ENCODE assay signal across 8 cellular contexts in the genomic region with DNA sequence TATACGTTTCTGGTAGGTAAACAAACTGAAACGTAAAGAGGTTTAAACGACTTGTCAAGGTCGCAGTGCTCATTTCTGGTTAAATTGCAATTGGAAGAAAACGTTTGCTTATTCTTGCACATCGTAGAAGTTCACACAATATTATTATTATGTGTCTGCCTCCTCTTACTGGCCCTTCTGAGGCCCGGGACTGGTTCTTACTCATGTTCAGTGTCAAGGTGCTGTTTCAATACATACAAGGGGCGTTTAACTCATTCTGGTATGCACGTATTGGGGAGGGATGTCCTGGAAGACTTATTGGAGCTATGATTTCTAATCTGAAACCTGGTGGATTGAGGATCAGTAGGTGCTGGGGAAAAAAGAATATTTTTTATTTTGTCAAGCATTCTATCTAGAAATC. TPM values are rescaled to one million over a fixed set of nuclear protein-coding genes. Genes with fewer than 3 reads are reported as not detected.
DNase-seq lines count a peak whose midpoint lies in the region; ATAC-seq and TF ChIP-seq lines count a peak whose summit lies in the region.

No MANE protein-coding gene starts in this region.

- TF ChIP-seq CTCF in C4-2B (conservative IDR thresholded peaks at IDR 0.05) = no peak; the same call in 1 of the 2 replicates
- TF ChIP-seq CTCF in SK-N-SH (IDR thresholded peaks at IDR 0.05) = no peak
- no peak for TF ChIP-seq CTCF in retinal pigment epithelial cell (conservative IDR thresholded peaks at IDR 0.05; ENCODE audit: low read depth, low read length)

- WGBS in SK-N-SH (ENCODE audit: low lambda C conversion rate) = under 1% methylated on average over 9 of the region's 9 CpGs

- H3K4me3 ChIP-seq in SK-N-SH (ENCODE audit: low read depth in 2 of 2, low read length in 1 of 2) (peak overlapping the region; percentile 92 to 99), retinal pigment epithelial cell (ENCODE audit: low read length) (peak overlapping the region; percentile 86)

- no peak for TF ChIP-seq RAD21 in SK-N-SH (IDR thresholded peaks at IDR 0.05; ENCODE audit: low read length)

- no peaks in the 10 kb centered on the region for H3K9me3 ChIP-seq in SK-N-SH

- peak overlapping the region; percentile 100; the same call in 1 of the 2 replicates for H2AFZ ChIP-seq in SK-N-SH (ENCODE audit: low read depth)

- H3K27ac ChIP-seq in C4-2B (peak overlapping the region; percentile 87), SK-N-SH (ENCODE audit: low read depth in 2 of 2, low read length in 1 of 2) (peak overlapping the region; percentile 89 to 96; a peak in 3 of 4 replicates)

- no peaks in the 10 kb centered on the region for H4K20me1 ChIP-seq in SK-N-SH (ENCODE audit: insufficient read depth)

- peaks cover 4% of the 10 kb centered on the region for H3F3A ChIP-seq in SK-N-SH (replicated peaks; ENCODE audit: insufficient read depth)

- peaks cover 49% of the 10 kb centered on the region for H3K79me2 ChIP-seq in SK-N-SH (ENCODE audit: insufficient read depth)

- no peaks in the 10 kb centered on the region for H3K9me2 ChIP-seq in SK-N-SH

- CTCF ChIA-PET in SK-N-SH (lab: Yijun Ruan, JAX) = interaction anchor here (0.7 to 1.8 kb wide), 8 partner anchors 12 to 353 kb away, joined by 3 to 7 read pairs (median 3); no protein-coding TSS in a partner anchor

- H3K4me2 ChIP-seq in SK-N-SH = peak overlapping the region; percentile 89

- DNase-seq in SK-N-SH (peak; percentile 17), fibroblast of peridontal ligament (ENCODE audit: extremely low read depth) (peak; percentile 9), retinal pigment epithelial cell (ENCODE audit: low read depth) (no peak), iPS-NIHi11 (ENCODE audit: low spot score) (no peak), HPDE6-E6E7 (ENCODE audit: extremely low spot score) (no peak), NCI-H345 treated with DMSO at 0.1 percent for 48 hours (lab: John Stamatoyannopoulos, UW; ENCODE audit: unreplicated experiment) (no peak)

- no peaks in the 10 kb centered on the region for H3K27me3 ChIP-seq in SK-N-SH (ENCODE audit: insufficient read depth)

- H3K4me1 ChIP-seq in SK-N-SH (ENCODE audit: control insufficient read depth in 1 of 2, insufficient read depth in 2 of 2, low read depth in 1 of 2, low read length in 1 of 2) = peaks cover 4 to 10% of the 10 kb centered on the region in 2 experiments; a peak in 3 of 4 replicates

- no peak for TF ChIP-seq EP300 in SK-N-SH (IDR thresholded peaks at IDR 0.05; ENCODE audit: borderline replicate concordance in 1 of 2, low read depth in 1 of 2, low read length in 1 of 2)

- ATAC-seq in GM21723 (IDR thresholded peaks at IDR 0.05; ENCODE audit: unreplicated experiment) = peak; percentile 24

- POLR2A ChIA-PET in SK-N-SH (lab: Yijun Ruan, JAX) = interaction anchor here (1.9 kb wide), 1 partner anchor 26 kb away, joined by 6 read pairs; no protein-coding TSS in a partner anchor

- peaks cover 27 to 37% of the 10 kb centered on the region in 2 experiments for H3K36me3 ChIP-seq in SK-N-SH (replicated peaks in 1 of 2; ENCODE audit: control insufficient read depth in 1 of 2, insufficient read depth in 2 of 2, low read length in 1 of 2)

- peak overlapping the region; percentile 87 for H3K9ac ChIP-seq in SK-N-SH

TF ChIP-seq in SK-N-SH, 30 proteins besides CTCF, POLR2A, EP300 and RAD21:
- TF ChIP-seq, protein P1, sequence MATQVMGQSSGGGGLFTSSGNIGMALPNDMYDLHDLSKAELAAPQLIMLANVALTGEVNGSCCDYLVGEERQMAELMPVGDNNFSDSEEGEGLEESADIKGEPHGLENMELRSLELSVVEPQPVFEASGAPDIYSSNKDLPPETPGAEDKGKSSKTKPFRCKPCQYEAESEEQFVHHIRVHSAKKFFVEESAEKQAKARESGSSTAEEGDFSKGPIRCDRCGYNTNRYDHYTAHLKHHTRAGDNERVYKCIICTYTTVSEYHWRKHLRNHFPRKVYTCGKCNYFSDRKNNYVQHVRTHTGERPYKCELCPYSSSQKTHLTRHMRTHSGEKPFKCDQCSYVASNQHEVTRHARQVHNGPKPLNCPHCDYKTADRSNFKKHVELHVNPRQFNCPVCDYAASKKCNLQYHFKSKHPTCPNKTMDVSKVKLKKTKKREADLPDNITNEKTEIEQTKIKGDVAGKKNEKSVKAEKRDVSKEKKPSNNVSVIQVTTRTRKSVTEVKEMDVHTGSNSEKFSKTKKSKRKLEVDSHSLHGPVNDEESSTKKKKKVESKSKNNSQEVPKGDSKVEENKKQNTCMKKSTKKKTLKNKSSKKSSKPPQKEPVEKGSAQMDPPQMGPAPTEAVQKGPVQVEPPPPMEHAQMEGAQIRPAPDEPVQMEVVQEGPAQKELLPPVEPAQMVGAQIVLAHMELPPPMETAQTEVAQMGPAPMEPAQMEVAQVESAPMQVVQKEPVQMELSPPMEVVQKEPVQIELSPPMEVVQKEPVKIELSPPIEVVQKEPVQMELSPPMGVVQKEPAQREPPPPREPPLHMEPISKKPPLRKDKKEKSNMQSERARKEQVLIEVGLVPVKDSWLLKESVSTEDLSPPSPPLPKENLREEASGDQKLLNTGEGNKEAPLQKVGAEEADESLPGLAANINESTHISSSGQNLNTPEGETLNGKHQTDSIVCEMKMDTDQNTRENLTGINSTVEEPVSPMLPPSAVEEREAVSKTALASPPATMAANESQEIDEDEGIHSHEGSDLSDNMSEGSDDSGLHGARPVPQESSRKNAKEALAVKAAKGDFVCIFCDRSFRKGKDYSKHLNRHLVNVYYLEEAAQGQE (IDR thresholded peaks at IDR 0.05; ENCODE audit: low read depth, low read length) = no peak
- TF ChIP-seq YY1 (IDR thresholded peaks at IDR 0.05; ENCODE audit: low read depth) (no peak), TEAD4 (IDR thresholded peaks at IDR 0.05; ENCODE audit: borderline replicate concordance, insufficient read depth) (no peak), GATA2 (CRISPR knock-in tag; IDR thresholded peaks at IDR 0.05) (no peak)
TF ChIP-seq in SK-N-SH: peak in this region for 0.

RNA-seq across cellular contexts. Expression of gene RPF1, which starts 0.9 kb away (rescaled TPM):
- polyA plus RNA-seq in SK-N-SH (2012; rRNA removed) = 22.6 and 27.1 TPM in 2 replicates
- 34.6 and 45.8 TPM in 2 replicates for polyA plus RNA-seq in SK-N-SH (2012; cell fraction: cytosol; rRNA removed)
- 8.4 and 17.0 TPM in 2 replicates for polyA plus RNA-seq in SK-N-SH (2012; cell fraction: nucleus; rRNA removed)

RNA-seq across cellular contexts. Expression of gene SPATA1, which starts 26.2 kb away (rescaled TPM):
- polyA plus RNA-seq in SK-N-SH (2012; rRNA removed) = 1.2 and 1.6 TPM in 2 replicates
- polyA plus RNA-seq in SK-N-SH (2012; cell fraction: cytosol; rRNA removed) = 0.72 and 0.73 TPM in 2 replicates
- 2.6 TPM in 2 replicates for polyA plus RNA-seq in SK-N-SH (2012; cell fraction: nucleus; rRNA removed)

RNA-seq across cellular contexts. Expression of gene GNG5, which starts 26.4 kb away (rescaled TPM):
- polyA plus RNA-seq in SK-N-SH (2012; rRNA removed) = 67.0 and 104 TPM in 2 replicates
- 120 and 122 TPM in 2 replicates for polyA plus RNA-seq in SK-N-SH (2012; cell fraction: cytosol; rRNA removed)
- polyA plus RNA-seq in SK-N-SH (2012; cell fraction: nucleus; rRNA removed) = 30.2 and 33.5 TPM in 2 replicates

Comparison
In these comparisons a context has a peak if more than half of its experiments do, and no peak if none do; other contexts are left out.
1. DNase-seq: peak in SK-N-SH (single experiment) and fibroblast of peridontal ligament (single experiment); none in retinal pigment epithelial cell (single experiment), iPS-NIHi11 (single experiment), HPDE6-E6E7 (single experiment) and NCI-H345 treated with DMSO at 0.1 percent for 48 hours (single experiment).